23 cellular contexts compared by ENCODE assay signal in genomic region chr4:38769441-38770210, GRCh38. TPM values are rescaled to one million over a fixed set of nuclear protein-coding genes. Genes with fewer than 3 reads are reported as not detected.
DNase-seq lines count a peak whose midpoint lies in the region; ATAC-seq and TF ChIP-seq lines count a peak whose summit lies in the region.
"Had no signal": no experiment of that assay in that cellular context is flagged by ENCODE, and none has a peak within 500 bp of the region (broad histone marks: within the 10 kb centered on the region; RNA-seq: fewer than 3 reads in every experiment).

No MANE protein-coding gene starts in this region.

- TF ChIP-seq POLR2A in suprapubic skin (IDR thresholded peaks at IDR 0.05) = no peak

- CTCF ChIA-PET in SK-N-SH (lab: Yijun Ruan, JAX) = interaction anchor here (1.3 to 4.5 kb wide), 5 partner anchors 10 to 590 kb away, joined by 3 to 37 read pairs (median 6); partner anchors contain the start of genes TLR1 and TLR10

- no peak for ATAC-seq in SK-N-SH treated with all-trans-retinoic acid at 6 μM for 48 hours
- peak; percentile 31 for ATAC-seq in memory B cell (ENCODE audit: low read depth)
- no peak for ATAC-seq in GM21367 (IDR thresholded peaks at IDR 0.05; ENCODE audit: unreplicated experiment)
- no peak for ATAC-seq in GM21737 (IDR thresholded peaks at IDR 0.05; ENCODE audit: unreplicated experiment)

- 54% methylated on average over 4 of the region's 4 CpGs for WGBS in SK-N-SH (ENCODE audit: low lambda C conversion rate)
- 45% methylated on average over 4 of the region's 4 CpGs for WGBS in suprapubic skin

- DNase-seq in SK-N-SH = no peak
- no peak for DNase-seq in memory B cell (ENCODE audit: low spot score in 2 of 2)
- DNase-seq in suprapubic skin (ENCODE audit: low spot score in 2 of 2) = no peak
- no peak for DNase-seq in DMS153 (lab: John Stamatoyannopoulos, UW)
- DNase-seq: activated CD4-positive, alpha-beta T cell treated with anti-CD3 and anti-CD28 coated beads, Interleukin-2, amount 10 ng/mL, durations not matched to agents 7 days and 5 days; activated naive CD4-positive, alpha-beta T cell treated with Interleukin-2 at 50 U/mL for 16 hours; activated T-cell treated with anti-CD3 and anti-CD28 coated beads for 4 hours; dorsolateral prefrontal cortex; erythroblast; NCI-H1694 treated with DMSO at 0.1 percent for 48 hours; NCI-H446 treated with DMSO at 0.1 percent for 48 hours; pancreas; transverse colon had no signal

- no peak overlapping the region for H3K4me3 ChIP-seq in SK-N-SH (ENCODE audit: low read depth in 2 of 2, low read length in 1 of 2)
- H3K4me3 ChIP-seq in SU-DHL-6 (ENCODE audit: insufficient read depth, low read length, poor library complexity, severe bottlenecking) = no peak overlapping the region
- no peak overlapping the region for H3K4me3 ChIP-seq in suprapubic skin
- H3K4me3 ChIP-seq: dorsolateral prefrontal cortex, pancreas, transverse colon had no signal

- H3K27me3 ChIP-seq in SK-N-SH (ENCODE audit: insufficient read depth) (no peaks in the 10 kb centered on the region; the same call in 1 of the 2 replicates), SU-DHL-6 (ENCODE audit: low read length) (no peaks in the 10 kb centered on the region), suprapubic skin (no peaks in the 10 kb centered on the region)
- H3K27me3 ChIP-seq: dorsolateral prefrontal cortex, pancreas, transverse colon had no signal

- H3K4me2 ChIP-seq in SK-N-SH (no peak overlapping the region), SU-DHL-6 (ENCODE audit: low read depth, low read length, poor library complexity, severe bottlenecking) (peak overlapping the region; percentile 27)

- TF ChIP-seq EP300 in SK-N-SH (IDR thresholded peaks at IDR 0.05; ENCODE audit: borderline replicate concordance in 1 of 2, low read depth in 1 of 2, low read length in 1 of 2) (no peak), suprapubic skin (IDR thresholded peaks at IDR 0.05) (no peak)

- peak overlapping the region; percentile 37 for H3K4me3 Mint-ChIP-seq in memory B cell
- H3K4me3 Mint-ChIP-seq: activated CD4-positive, alpha-beta T cell treated with anti-CD3 and anti-CD28 coated beads, Interleukin-2, amount 10 ng/mL, durations not matched to agents 7 days and 5 days; brain had no signal

- H3F3A ChIP-seq in SK-N-SH (replicated peaks; ENCODE audit: insufficient read depth) (no peaks in the 10 kb centered on the region), SU-DHL-6 (ENCODE audit: insufficient read depth) (peaks cover 53% of the 10 kb centered on the region)

- H3K36me3 Mint-ChIP-seq in memory B cell = peaks cover 46% of the 10 kb centered on the region
- H3K36me3 Mint-ChIP-seq: brain had no signal

- peak overlapping the region; percentile 46 for H3K27ac Mint-ChIP-seq in memory B cell
- H3K27ac Mint-ChIP-seq: activated CD4-positive, alpha-beta T cell treated with anti-CD3 and anti-CD28 coated beads, Interleukin-2, amount 10 ng/mL, durations not matched to agents 7 days and 5 days; brain had no signal

- no peak for TF ChIP-seq CTCF in SK-N-SH (IDR thresholded peaks at IDR 0.05)
- TF ChIP-seq CTCF in SU-DHL-6 (IDR thresholded peaks at IDR 0.05; ENCODE audit: insufficient read depth, low read length, poor library complexity, severe bottlenecking) = no peak
- TF ChIP-seq CTCF in suprapubic skin (IDR thresholded peaks at IDR 0.05) = no peak

- peaks cover 8% of the 10 kb centered on the region for H3K9me3 Mint-ChIP-seq in memory B cell

- no peaks in the 10 kb centered on the region for H3K27me3 Mint-ChIP-seq in memory B cell
- H3K27me3 Mint-ChIP-seq: brain had no signal

- peak overlapping the region; percentile 36; the same call in 1 of the 2 replicates for H2AFZ ChIP-seq in SK-N-SH (ENCODE audit: low read depth)
- no peak overlapping the region for H2AFZ ChIP-seq in SU-DHL-6 (ENCODE audit: low read depth, low read length, severe bottlenecking)

- H3K36me3 ChIP-seq in SK-N-SH (replicated peaks in 1 of 2; ENCODE audit: control insufficient read depth in 1 of 2, insufficient read depth in 2 of 2, low read length in 1 of 2) (no peaks in the 10 kb centered on the region), SU-DHL-6 (ENCODE audit: low read length) (peaks cover 22% of the 10 kb centered on the region), suprapubic skin (no peaks in the 10 kb centered on the region)
- H3K36me3 ChIP-seq: pancreas, transverse colon had no signal

- peaks cover 40% of the 10 kb centered on the region for H3K4me1 Mint-ChIP-seq in memory B cell
- H3K4me1 Mint-ChIP-seq: activated CD4-positive, alpha-beta T cell treated with anti-CD3 and anti-CD28 coated beads, Interleukin-2, amount 10 ng/mL, durations not matched to agents 7 days and 5 days had no signal

- no peak overlapping the region for H3K9ac ChIP-seq in SK-N-SH
- peak overlapping the region; percentile 4; the same call in 1 of the 2 replicates for H3K9ac ChIP-seq in SU-DHL-6 (ENCODE audit: low read length)

- H3K9me2 ChIP-seq in SK-N-SH (no peaks in the 10 kb centered on the region), SU-DHL-6 (replicated peaks; ENCODE audit: insufficient read depth, low read length) (no peaks in the 10 kb centered on the region)

- no peaks in the 10 kb centered on the region for H3K9me3 ChIP-seq in SK-N-SH
- H3K9me3 ChIP-seq in SU-DHL-6 (ENCODE audit: insufficient read depth, low read length) = peaks cover 7% of the 10 kb centered on the region; the same call in 1 of the 2 replicates
- no peaks in the 10 kb centered on the region for H3K9me3 ChIP-seq in suprapubic skin
- H3K9me3 ChIP-seq: pancreas, transverse colon had no signal

- H3K27ac ChIP-seq in SK-N-SH (ENCODE audit: low read depth in 2 of 2, low read length in 1 of 2) = no peak overlapping the region
- peak overlapping the region; percentile 74 for H3K27ac ChIP-seq in SU-DHL-6 (ENCODE audit: low read depth, low read length)
- H3K27ac ChIP-seq in suprapubic skin = peak overlapping the region; percentile 75
- H3K27ac ChIP-seq: 22Rv1, C4-2B had no signal

- H3K4me1 ChIP-seq in SK-N-SH (ENCODE audit: control insufficient read depth in 1 of 2, insufficient read depth in 2 of 2, low read depth in 1 of 2, low read length in 1 of 2) (no peaks in the 10 kb centered on the region), suprapubic skin (peaks cover 13% of the 10 kb centered on the region)
- H3K4me1 ChIP-seq: pancreas, transverse colon had no signal

- POLR2A ChIA-PET in SK-N-SH (lab: Yijun Ruan, JAX) = no interaction called here

- TF ChIP-seq RAD21 in SK-N-SH (IDR thresholded peaks at IDR 0.05; ENCODE audit: low read length) = no peak

- no peaks in the 10 kb centered on the region for H3K79me2 ChIP-seq in SK-N-SH (ENCODE audit: insufficient read depth)
- peaks cover 25% of the 10 kb centered on the region for H3K79me2 ChIP-seq in SU-DHL-6 (ENCODE audit: insufficient read depth, low read length)

- H4K20me1 ChIP-seq in SK-N-SH (ENCODE audit: insufficient read depth) (no peaks in the 10 kb centered on the region), SU-DHL-6 (ENCODE audit: low read depth, low read length) (no peaks in the 10 kb centered on the region)

TF ChIP-seq in SK-N-SH, 30 proteins besides CTCF, POLR2A, EP300 and RAD21 (continues in another document):
- TF ChIP-seq, protein P1, sequence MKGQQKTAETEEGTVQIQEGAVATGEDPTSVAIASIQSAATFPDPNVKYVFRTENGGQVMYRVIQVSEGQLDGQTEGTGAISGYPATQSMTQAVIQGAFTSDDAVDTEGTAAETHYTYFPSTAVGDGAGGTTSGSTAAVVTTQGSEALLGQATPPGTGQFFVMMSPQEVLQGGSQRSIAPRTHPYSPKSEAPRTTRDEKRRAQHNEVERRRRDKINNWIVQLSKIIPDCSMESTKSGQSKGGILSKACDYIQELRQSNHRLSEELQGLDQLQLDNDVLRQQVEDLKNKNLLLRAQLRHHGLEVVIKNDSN (IDR thresholded peaks at IDR 0.05; ENCODE audit: borderline replicate concordance, low read depth) = no peak
- TF ChIP-seq RCOR1 (IDR thresholded peaks at IDR 0.05; ENCODE audit: low read length) (no peak), TCF12 (IDR thresholded peaks at IDR 0.05) (no peak), JUND (IDR thresholded peaks at IDR 0.05) (no peak), EZH2phosphoT487 (IDR thresholded peaks at IDR 0.05; ENCODE audit: borderline replicate concordance, low read depth) (no peak), FOSL2 (IDR thresholded peaks at IDR 0.05; ENCODE audit: borderline replicate concordance, low read depth) (no peak), RFX5 (IDR thresholded peaks at IDR 0.05; ENCODE audit: low read length) (no peak)

TF ChIP-seq in SK-N-SH treated with all-trans-retinoic acid at 6 μM for 48 hours, 23 proteins besides CTCF, POLR2A, EP300 and RAD21 (continues in another document):
- no peak for TF ChIP-seq ESRRG (CRISPR knock-in tag; IDR thresholded peaks at IDR 0.05)
- TF ChIP-seq ZNF8 (CRISPR knock-in tag; IDR thresholded peaks at IDR 0.05) = no peak
- TF ChIP-seq ZC3H10 (CRISPR knock-in tag; IDR thresholded peaks at IDR 0.05) = no peak
- no peak for TF ChIP-seq ZNF565 (CRISPR knock-in tag; conservative IDR thresholded peaks at IDR 0.05; ENCODE audit: low read depth)
- TF ChIP-seq CSRNP3 (CRISPR knock-in tag; IDR thresholded peaks at IDR 0.05) = no peak
- no peak for TF ChIP-seq GLIS3 (CRISPR knock-in tag; IDR thresholded peaks at IDR 0.05)
- TF ChIP-seq ZFP30 (CRISPR knock-in tag; IDR thresholded peaks at IDR 0.05) = no peak

RNA-seq across cellular contexts. Expression of gene TLR10, which starts 13.2 kb away (rescaled TPM):
- not detected in 2 replicates for polyA plus RNA-seq in SK-N-SH (2012; rRNA removed)
- not detected in 2 replicates for polyA plus RNA-seq in SK-N-SH (2012; cell fraction: cytosol; rRNA removed)
- not detected in 2 replicates for polyA plus RNA-seq in SK-N-SH (2012; cell fraction: nucleus; rRNA removed)
- under 1 TPM in 2 of 4 donors, not detected in 2; 0.16 to 0.17 TPM for total RNA-seq in suprapubic skin
- total RNA-seq: H1, HT-29, M059J had no signal
- polyA plus RNA-seq: H1 had no signal

RNA-seq across cellular contexts. Expression of gene TLR1, which starts 35.0 kb away (rescaled TPM):
- 0.03 TPM in 1 of 2 replicates, not detected in the other for polyA plus RNA-seq in SK-N-SH (2012; rRNA removed)
- 0.03 TPM in 1 of 2 replicates, not detected in the other for polyA plus RNA-seq in SK-N-SH (2012; cell fraction: cytosol; rRNA removed)
- polyA plus RNA-seq in SK-N-SH (2012; cell fraction: nucleus; rRNA removed) = 0.04 TPM in 1 of 2 replicates, not detected in the other
- 1 to 10 TPM; 6.7 to 9.8 (median 8.9) TPM for total RNA-seq in suprapubic skin
- total RNA-seq: H1, HT-29 had no signal
- polyA plus RNA-seq: H1 had no signal

Comparison
In these comparisons a context has a peak if more than half of its experiments do, and no peak if none do; other contexts are left out.
1. H3K27ac ChIP-seq: peak in SU-DHL-6 (single experiment) and suprapubic skin (single experiment); none in SK-N-SH (0 of 2).